In the genomic region with DNA sequence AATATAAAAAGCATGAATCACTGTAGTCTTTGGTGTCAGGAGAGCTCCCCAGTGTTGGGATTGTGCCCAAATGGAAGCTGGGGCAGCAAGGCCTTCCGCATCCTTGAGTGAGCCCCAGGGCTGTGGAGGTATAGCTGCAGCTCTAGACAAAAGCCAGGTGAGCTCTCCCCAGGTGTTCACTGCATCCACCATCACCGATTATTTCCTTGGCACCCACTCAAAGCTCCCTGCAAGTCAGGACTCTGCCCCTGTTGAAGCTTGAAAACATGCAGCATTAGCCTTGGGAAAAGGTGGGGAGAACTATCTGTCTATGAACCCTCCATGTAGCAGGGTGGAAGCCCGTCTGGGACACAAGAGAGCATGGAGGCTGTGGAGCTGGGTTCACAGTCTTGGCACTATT, we compare ENCODE assay signal across 24 cellular contexts.
"Had no signal": no experiment of that assay in that cellular context is flagged by ENCODE, and none has a peak within 500 bp of the region (broad histone marks: within the 10 kb centered on the region; RNA-seq: fewer than 3 reads in every experiment).

No MANE protein-coding gene starts in this region.

- ATAC-seq: gastroesophageal sphincter; heart left ventricle; left colon; left lobe of liver; lower lobe of right lung; naive thymus-derived CD4-positive, alpha-beta T cell had no signal

- DNase-seq: dermis blood vessel endothelial cell; dorsolateral prefrontal cortex; effector CD4-positive, alpha-beta T cell; effector memory CD4-positive, alpha-beta T cell; esophagus squamous epithelium; foreskin fibroblast; heart left ventricle; hypothalamus; kidney; kidney glomerular epithelial cell; left colon; left ventricle myocardium inferior; lower lobe of right lung; mesendoderm; midbrain; naive thymus-derived CD4-positive, alpha-beta T cell had no signal

- H3K4me1 Mint-ChIP-seq: naive thymus-derived CD4-positive, alpha-beta T cell had no signal

- FAIRE-seq: colon, endothelial cell of umbilical vein, frontal cortex, islet of Langerhans, kidney had no signal

- H3K36me3 ChIP-seq: esophagus squamous epithelium, gastroesophageal sphincter, heart left ventricle, left ventricle myocardium inferior, lower lobe of right lung had no signal

- H2AFZ ChIP-seq: hepatocyte had no signal

- H3K27ac ChIP-seq: coronary artery, dorsolateral prefrontal cortex, esophagus squamous epithelium, gastroesophageal sphincter, heart left ventricle, hepatocyte, left ventricle myocardium inferior, lower lobe of right lung had no signal

- H3K4me2 ChIP-seq: hepatocyte had no signal

- H3K4me3 ChIP-seq: coronary artery, dorsolateral prefrontal cortex, esophagus squamous epithelium, gastroesophageal sphincter, heart left ventricle, hepatocyte, left ventricle myocardium inferior, lower lobe of right lung had no signal

- H3K4me1 ChIP-seq: heart left ventricle, left ventricle myocardium inferior, lower lobe of right lung had no signal

- H3K27ac Mint-ChIP-seq: naive thymus-derived CD4-positive, alpha-beta T cell had no signal

- H3K9me3 ChIP-seq: lower lobe of right lung had no signal

- H3K4me3 Mint-ChIP-seq: naive thymus-derived CD4-positive, alpha-beta T cell had no signal

- H3K79me2 ChIP-seq: hepatocyte had no signal
